13 cellular contexts compared by ENCODE assay signal in genomic region chr3:23940775-23941174, GRCh38. TPM values are rescaled to one million over a fixed set of nuclear protein-coding genes. Genes with fewer than 3 reads are reported as not detected.
DNase-seq lines count a peak whose midpoint lies in the region; ATAC-seq and TF ChIP-seq lines count a peak whose summit lies in the region.
"Had no signal": no experiment of that assay in that cellular context is flagged by ENCODE, and none has a peak within 500 bp of the region (broad histone marks: within the 10 kb centered on the region; RNA-seq: fewer than 3 reads in every experiment).

No MANE protein-coding gene starts in this region.

- ATAC-seq in gastrocnemius medialis (no peak), HG02759 (IDR thresholded peaks at IDR 0.05; ENCODE audit: unreplicated experiment) (no peak), GM21447 (IDR thresholded peaks at IDR 0.05; ENCODE audit: unreplicated experiment) (no peak)
- ATAC-seq: GM12878 had no signal

- peaks cover 9% of the 10 kb centered on the region for H3K4me1 Mint-ChIP-seq in CD14-positive monocyte

- H3K27me3 Mint-ChIP-seq in CD14-positive monocyte (ENCODE audit: low read depth in 3 of 3), result peaks cover 18 to 24% (median 21%) of the 10 kb centered on the region in 3 donors

- H3K9me3 ChIP-seq in HEK293 (ENCODE audit: control insufficient read depth, insufficient read depth, low read depth, low read length) (no peaks in the 10 kb centered on the region), gastrocnemius medialis (no peaks in the 10 kb centered on the region)
- H3K9me3 ChIP-seq: HAP-1 had no signal

- H3K4me2 ChIP-seq in mesendoderm (ENCODE audit: low read length), result no peak overlapping the region

- H3K27me3 ChIP-seq in mesendoderm (ENCODE audit: insufficient read depth, low read length, poor library complexity) (no peaks in the 10 kb centered on the region), gastrocnemius medialis (no peaks in the 10 kb centered on the region)

- H3K4ac ChIP-seq in mesendoderm (ENCODE audit: low read depth, low read length), result no peak overlapping the region

- H2BK120ac ChIP-seq in mesendoderm (ENCODE audit: low read depth, low read length), result no peak overlapping the region

- H3K27ac ChIP-seq in HEK293 (ENCODE audit: extremely low read depth, low read depth, low read length) (no peak overlapping the region), mesendoderm (ENCODE audit: low read depth, low read length) (no peak overlapping the region), gastrocnemius medialis (peak overlapping the region; percentile 58 to 74 (median 66))

- no peaks in the 10 kb centered on the region for H3K79me2 ChIP-seq in mesendoderm (ENCODE audit: control insufficient read depth, insufficient read depth, low read length)

- no peaks in the 10 kb centered on the region for H3K4me1 ChIP-seq in HEK293 (ENCODE audit: control insufficient read depth, insufficient read depth, low read length)
- peaks cover 11% of the 10 kb centered on the region for H3K4me1 ChIP-seq in mesendoderm (ENCODE audit: control insufficient read depth, low read depth, low read length)
- H3K4me1 ChIP-seq in gastrocnemius medialis, result peaks cover 16 to 18% of the 10 kb centered on the region in 2 donors

- H4K8ac ChIP-seq in mesendoderm (ENCODE audit: low read depth, low read length), result no peak overlapping the region

- no peak overlapping the region for H3K4me3 Mint-ChIP-seq in CD14-positive monocyte

- no peak overlapping the region for H3K4me3 ChIP-seq in HEK293 (ENCODE audit: low read depth, low read length)
- H3K4me3 ChIP-seq in mesendoderm (ENCODE audit: low read length), result no peak overlapping the region
- H3K4me3 ChIP-seq in gastrocnemius medialis, result no peak overlapping the region
- H3K4me3 ChIP-seq: GM12878, HAP-1 had no signal

- H3K9me3 Mint-ChIP-seq in CD14-positive monocyte, result peaks cover 4 to 8% (median 7%) of the 10 kb centered on the region in 7 donors

- no peak overlapping the region for H2BK15ac ChIP-seq in mesendoderm (replicated peaks; ENCODE audit: low read depth)

- TF ChIP-seq POLR2A in gastrocnemius medialis (IDR thresholded peaks at IDR 0.05), result no peak

- in situ Hi-C loops in gastrocnemius medialis (cut with MboI; ENCODE audit: low sequenced_read_pairs in 4 of 4), result no loop called here

- H3K27ac Mint-ChIP-seq in CD14-positive monocyte, result no peak overlapping the region

- no peak overlapping the region for H4K5ac ChIP-seq in mesendoderm (ENCODE audit: low read length)

- no peak overlapping the region for H3K56ac ChIP-seq in mesendoderm (ENCODE audit: low read length)

- no CpG with 5 or more reads among the region's 5 CpGs for WGBS in mesendoderm (ENCODE audit: extremely low coverage, insufficient coverage, low lambda C conversion rate)

- no peaks in the 10 kb centered on the region for H3K79me1 ChIP-seq in mesendoderm (ENCODE audit: low read length)

- peaks cover 0 to 4% of the 10 kb centered on the region in 2 donors for H3K36me3 Mint-ChIP-seq in CD14-positive monocyte

- intact Hi-C loops in gastrocnemius medialis (cut with DNase I; ENCODE audit: low total_unique reads) (no loop called here), CD14-positive monocyte (cut with micrococcal nuclease) (loop anchor here in 1 of 2 donors (10.0 kb wide), 2 partner anchors 736 to 1724 kb away; partner anchors contain the start of genes TOP2B and UBE2E2)

- no peak overlapping the region for H3K18ac ChIP-seq in mesendoderm (ENCODE audit: low read length)

- CTCF ChIA-PET in HEK293 (lab: Yijun Ruan, JAX), result interaction anchor here (0.5 to 0.6 kb wide), 3 partner anchors 10 to 534 kb away, joined by 3 to 4 read pairs (median 4); no protein-coding TSS in a partner anchor

- no peaks in the 10 kb centered on the region for H3K36me3 ChIP-seq in HEK293 (ENCODE audit: control insufficient read depth in 2 of 2, insufficient read depth in 1 of 2, low read length in 2 of 2)
- no peaks in the 10 kb centered on the region for H3K36me3 ChIP-seq in mesendoderm (ENCODE audit: control insufficient read depth, insufficient read depth, low read length)
- no peaks in the 10 kb centered on the region for H3K36me3 ChIP-seq in gastrocnemius medialis
- H3K36me3 ChIP-seq: HAP-1 had no signal

- no peak overlapping the region for H2BK5ac ChIP-seq in mesendoderm (ENCODE audit: low read length)

- no peak overlapping the region for H3K23ac ChIP-seq in mesendoderm (ENCODE audit: low read length)

- TF ChIP-seq CTCF in HEK293 (tag by site-specific recombination; IDR thresholded peaks at IDR 0.05) (no peak), gastrocnemius medialis (IDR thresholded peaks at IDR 0.05 in 4 of 5, conservative IDR thresholded peaks at IDR 0.05 in 1 of 5) (no peak), CD14-positive monocyte (IDR thresholded peaks at IDR 0.05) (no peak)

- H3K9ac ChIP-seq in mesendoderm (ENCODE audit: low read length), result no peak overlapping the region

- H2AK5ac ChIP-seq in mesendoderm (ENCODE audit: low read length), result no peak overlapping the region

- POLR2A ChIA-PET in HEK293 (lab: Yijun Ruan, JAX), result interaction anchor here (1.1 to 2.1 kb wide), 2 partner anchors 19 to 24 kb away, joined by 3 to 16 read pairs; partner anchors contain the start of genes NKIRAS1 and RPL15

- DNase-seq in OCI-M1 (lab: John Stamatoyannopoulos, UW), result peak; percentile 39
- DNase-seq in mesendoderm, result peak; percentile 83
- no peak for DNase-seq in gastrocnemius medialis
- DNase-seq in CD14-positive monocyte (ENCODE audit: low spot score), result no peak
- DNase-seq in NCI-H2029 (lab: John Stamatoyannopoulos, UW), result no peak
- DNase-seq: DMS79, IMR-90, KG1 had no signal

TF ChIP-seq in HEK293, 187 proteins besides CTCF, POLR2A, EP300 and RAD21:
- TF ChIP-seq ZBTB21 (tag by site-specific recombination; IDR thresholded peaks at IDR 0.05) (no peak), ZEB2 (tag by site-specific recombination; IDR thresholded peaks at IDR 0.05) (no peak), ZBTB17 (tag by site-specific recombination; IDR thresholded peaks at IDR 0.05) (no peak), ZNF585B (tag by site-specific recombination; IDR thresholded peaks at IDR 0.05) (no peak), ZNF664 (tag by site-specific recombination; IDR thresholded peaks at IDR 0.05) (no peak), ZBTB20 (tag by site-specific recombination; IDR thresholded peaks at IDR 0.05) (0 out of 2 replicates have a peak, but pooled peaks have one; percentile 15), TRIM28 (IDR thresholded peaks at IDR 0.05; ENCODE audit: borderline replicate concordance, low read length) (no peak), ZNF561 (tag by site-specific recombination; IDR thresholded peaks at IDR 0.05; ENCODE audit: borderline replicate concordance) (no peak), ZNF624 (tag by site-specific recombination; IDR thresholded peaks at IDR 0.05) (no peak), ZNF548 (tag by site-specific recombination; IDR thresholded peaks at IDR 0.05) (no peak), SCRT2 (tag by site-specific recombination; IDR thresholded peaks at IDR 0.05) (0 out of 2 replicates have a peak, but pooled peaks have one; percentile 36), ZNF248 (tag by site-specific recombination; IDR thresholded peaks at IDR 0.05) (no peak), ZNF394 (tag by site-specific recombination; IDR thresholded peaks at IDR 0.05; ENCODE audit: borderline replicate concordance) (no peak), WT1 (tag by site-specific recombination; IDR thresholded peaks at IDR 0.05) (no peak), ZNF132 (tag by site-specific recombination; IDR thresholded peaks at IDR 0.05; ENCODE audit: borderline replicate concordance) (no peak), ZNF621 (tag by site-specific recombination; IDR thresholded peaks at IDR 0.05) (no peak)
- TF ChIP-seq, protein P1, sequence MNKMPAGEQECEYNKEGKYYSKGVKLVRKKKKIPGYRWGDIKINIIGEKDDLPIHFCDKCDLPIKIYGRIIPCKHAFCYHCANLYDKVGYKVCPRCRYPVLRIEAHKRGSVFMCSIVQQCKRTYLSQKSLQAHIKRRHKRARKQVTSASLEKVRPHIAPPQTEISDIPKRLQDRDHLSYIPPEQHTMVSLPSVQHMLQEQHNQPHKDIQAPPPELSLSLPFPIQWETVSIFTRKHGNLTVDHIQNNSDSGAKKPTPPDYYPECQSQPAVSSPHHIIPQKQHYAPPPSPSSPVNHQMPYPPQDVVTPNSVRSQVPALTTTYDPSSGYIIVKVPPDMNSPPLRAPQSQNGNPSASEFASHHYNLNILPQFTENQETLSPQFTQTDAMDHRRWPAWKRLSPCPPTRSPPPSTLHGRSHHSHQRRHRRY (tag by site-specific recombination; IDR thresholded peaks at IDR 0.05), result no peak

RNA-seq across cellular contexts. Expression of gene NR1D2, which starts 4.3 kb away (rescaled TPM):
- 6.5 TPM for polyA plus RNA-seq in mesendoderm (2013, experiment 1 of 2)
- polyA plus RNA-seq in mesendoderm (2013, experiment 2 of 2), result 6.5 TPM
- total RNA-seq in gastrocnemius medialis, result 10 to 100 TPM; 27.1 to 62.7 (median 51.2) TPM
- polyA plus RNA-seq in CD14-positive monocyte, result 1 to 10 TPM; 4.1 to 5.4 TPM

RNA-seq across cellular contexts. Expression of gene RPL15, which starts 23.8 kb away (rescaled TPM):
- 3,038 TPM for polyA plus RNA-seq in mesendoderm (2013, experiment 1 of 2)
- polyA plus RNA-seq in mesendoderm (2013, experiment 2 of 2), result 2,986 TPM
- total RNA-seq in gastrocnemius medialis, result 1,000 to 10,000 TPM; 1,370 to 1,628 (median 1,557) TPM
- 1,000 to 10,000 TPM; 2,781 to 3,161 TPM for polyA plus RNA-seq in CD14-positive monocyte

RNA-seq across cellular contexts. Expression of gene NKIRAS1, which starts 24.0 kb away (rescaled TPM):
- polyA plus RNA-seq in mesendoderm (2013, experiment 1 of 2), result 3.7 TPM
- polyA plus RNA-seq in mesendoderm (2013, experiment 2 of 2), result 3.5 TPM
- total RNA-seq in gastrocnemius medialis, result 10 to 100 TPM; 25.1 to 42.1 (median 34.7) TPM
- 1 to 10 TPM; 1.9 to 2.0 TPM for polyA plus RNA-seq in CD14-positive monocyte

Comparison
In these comparisons a context has a peak if more than half of its experiments do, and no peak if none do; other contexts are left out.
1. H3K27ac ChIP-seq: peak in gastrocnemius medialis (4 of 4); none in HEK293 (single experiment) and mesendoderm (single experiment).
2. DNase-seq: peak in OCI-M1 (single experiment) and mesendoderm (single experiment); none in gastrocnemius medialis (0 of 2), CD14-positive monocyte (single experiment) and NCI-H2029 (single experiment).